Comparison of ENCODE assay signal across 16 cellular contexts in the genomic region with DNA sequence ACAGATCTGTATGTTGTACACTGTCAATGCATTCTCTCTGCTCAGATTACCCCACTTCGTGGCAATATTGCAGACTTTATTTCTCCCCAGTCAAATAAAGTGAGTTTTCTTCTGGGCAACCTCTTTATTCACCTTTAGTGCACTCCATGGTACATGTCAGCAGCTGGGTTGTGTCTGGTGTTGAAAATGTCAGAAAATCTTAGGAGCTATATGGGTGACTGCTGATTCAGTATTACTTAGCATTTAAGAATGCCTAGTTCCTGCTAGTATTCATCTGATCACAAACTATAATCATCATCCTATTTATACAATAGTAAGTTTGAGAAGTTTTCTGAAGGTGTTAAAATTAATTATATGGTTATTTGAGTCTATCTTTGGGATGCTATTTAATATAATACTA.
DNase-seq lines count a peak whose midpoint lies in the region; ATAC-seq, FAIRE-seq and TF ChIP-seq lines count a peak whose summit lies in the region.
"Had no signal": no experiment of that assay in that cellular context is flagged by ENCODE, and none has a peak within 500 bp of the region (broad histone marks: within the 10 kb centered on the region; RNA-seq: fewer than 3 reads in every experiment).

No MANE protein-coding gene starts in this region.

- no peaks in the 10 kb centered on the region for H3K79me1 ChIP-seq in H1 (ENCODE audit: low read depth, low read length)

- ATAC-seq in GM23338 (no peak), SK-N-SH treated with all-trans-retinoic acid at 6 μM for 48 hours (peak; percentile 61; the same call in 2 of the 3 replicates), left lobe of liver (no peak), GM18870 (IDR thresholded peaks at IDR 0.05; ENCODE audit: unreplicated experiment) (no peak)

- 0 out of 2 replicates have a peak overlapping the region, but pooled peaks have one; percentile 5 for H2AFZ ChIP-seq in GM23338
- H2AFZ ChIP-seq in H1 (ENCODE audit: low read length) = no peak overlapping the region

- DNase-seq in GM23338 (ENCODE audit: low spot score) (no peak), H1 (ENCODE audit: low read depth in 1 of 2, low spot score in 2 of 2) (no peak), MG63 (no peak), SK-N-DZ (ENCODE audit: low spot score) (no peak), left lobe of liver (ENCODE audit: low spot score) (no peak)
- DNase-seq: 8988T; CD4-positive, alpha-beta memory T cell; DMS153; DMS79 treated with DMSO at 0.1 percent for 48 hours; GF-D8; H9; KBM-7 had no signal

- H3K4me1 ChIP-seq in GM23338 (ENCODE audit: insufficient read depth) (no peaks in the 10 kb centered on the region), H1 (replicated peaks in 1 of 4; ENCODE audit: control insufficient read depth in 3 of 4, insufficient read depth in 4 of 4, low read length in 3 of 4) (no peaks in the 10 kb centered on the region)
- H3K4me1 ChIP-seq: BLaER1 had no signal

- H3K14ac ChIP-seq in H1 (ENCODE audit: insufficient read length) = no peak overlapping the region

- no peaks in the 10 kb centered on the region for H3K27me3 Mint-ChIP-seq in GM23338 (ENCODE audit: insufficient read depth, low read depth, poor library complexity)
- H3K27me3 Mint-ChIP-seq: CD4-positive, alpha-beta memory T cell had no signal

- TF ChIP-seq RAD21 in H1 (IDR thresholded peaks at IDR 0.05 in 1 of 2, conservative IDR thresholded peaks at IDR 0.05 in 1 of 2; ENCODE audit: low read depth in 2 of 2, low read length in 2 of 2) = no peak

- no peak for TF ChIP-seq POLR2A in H1 (IDR thresholded peaks at IDR 0.05; ENCODE audit: control extremely low read depth in 1 of 2, low read depth in 2 of 2, low read length in 2 of 2)

- H3K18ac ChIP-seq in H1 (ENCODE audit: extremely low read depth, low read length) = no peak overlapping the region

- peak overlapping the region; percentile 38; the same call in 1 of the 2 replicates for H2BK20ac ChIP-seq in H1 (ENCODE audit: low read length)

- H3K36me3 ChIP-seq in GM23338 (ENCODE audit: insufficient read depth) (no peaks in the 10 kb centered on the region), H1 (ENCODE audit: control insufficient read depth in 2 of 4, insufficient read depth in 4 of 4, low read length in 3 of 4) (no peaks in the 10 kb centered on the region), MG63 (no peaks in the 10 kb centered on the region)
- H3K36me3 ChIP-seq: BLaER1 had no signal

- H2BK15ac ChIP-seq in H1 (ENCODE audit: low read length) = no peak overlapping the region

- H3K4ac ChIP-seq in H1 (replicated peaks; ENCODE audit: insufficient read length, low read depth, low read length) = no peak overlapping the region

- H3K79me2 ChIP-seq in GM23338 (replicated peaks; ENCODE audit: insufficient read depth) = no peaks in the 10 kb centered on the region
- H3K79me2 ChIP-seq in H1 (ENCODE audit: control insufficient read depth in 1 of 2, insufficient read depth in 2 of 2, low read length in 2 of 2) = no peaks in the 10 kb centered on the region

- no peak overlapping the region for H4K5ac ChIP-seq in H1 (ENCODE audit: insufficient read length, low read depth, low read length)

- no peaks in the 10 kb centered on the region for H3K23me2 ChIP-seq in H1 (ENCODE audit: low read depth, low read length)

- H4K8ac ChIP-seq in H1 (ENCODE audit: extremely low read depth, insufficient read depth, low read length) = no peak overlapping the region

- H3K9ac ChIP-seq in H1 (replicated peaks in 1 of 4; ENCODE audit: extremely low read depth in 1 of 4, low read depth in 3 of 4, low read length in 3 of 4) = no peak overlapping the region
- H3K9ac ChIP-seq: BLaER1 had no signal

- H3K4me2 ChIP-seq in GM23338 = no peak overlapping the region
- no peak overlapping the region for H3K4me2 ChIP-seq in H1 (ENCODE audit: insufficient read depth in 1 of 2, low read depth in 2 of 2, low read length in 2 of 2)
- H3K4me2 ChIP-seq: BLaER1 had no signal

- WGBS in H1 (ENCODE audit: extremely low coverage in 1 of 2, insufficient coverage in 1 of 2, insufficient read length in 1 of 2, insufficient replicate concordance in 2 of 2, low coverage in 1 of 2, low lambda C conversion rate in 2 of 2, missing lambda C conversion rate in 1 of 2), 2 experiments = 94% methylated on average over 1 of the region's 1 CpG; no CpG with 5 or more reads in 1 of the 2 experiments

- CTCF ChIA-PET in H1 (lab: Charles Lee; ENCODE audit: partially characterized antibody) = interaction anchor here (0.7 to 1.3 kb wide), 2 partner anchors 85 to 542 kb away, joined by 3 read pairs; no protein-coding TSS in a partner anchor

- H3K9me2 ChIP-seq in GM23338 (ENCODE audit: insufficient read depth) = no peaks in the 10 kb centered on the region; the same call in 1 of the 2 replicates

- no peak overlapping the region for H3K23ac ChIP-seq in H1 (ENCODE audit: insufficient read length)

- H2BK120ac ChIP-seq in H1 (replicated peaks; ENCODE audit: low read depth, low read length) = no peak overlapping the region

- H3F3A ChIP-seq in GM23338 (replicated peaks; ENCODE audit: low read depth) = no peaks in the 10 kb centered on the region

- H3K27ac ChIP-seq in GM23338 (ENCODE audit: low read depth) (no peak overlapping the region), H1 (ENCODE audit: low read depth, low read length) (no peak overlapping the region)
- H3K27ac ChIP-seq: BLaER1 had no signal

- no peak overlapping the region for H2BK5ac ChIP-seq in H1 (ENCODE audit: low read depth, low read length)

- POLR2A ChIA-PET in H1 (lab: Charles Lee; ENCODE audit: partially characterized antibody) = no interaction called here

- H3K56ac ChIP-seq in H1 (replicated peaks; ENCODE audit: insufficient read length, low read depth, low read length) = no peak overlapping the region

- TF ChIP-seq EP300 in H1 (IDR thresholded peaks at IDR 0.05; ENCODE audit: borderline replicate concordance in 1 of 2, low read depth in 2 of 2, low read length in 2 of 2) = no peak

- no peaks in the 10 kb centered on the region for H3K9me3 ChIP-seq in H1 (ENCODE audit: insufficient read depth in 2 of 2, low read depth in 1 of 2, low read length in 1 of 2)
- H3K9me3 ChIP-seq in MG63 = no peaks in the 10 kb centered on the region

- FAIRE-seq in H1 (lab: Jason Lieb, UNC) = no peak

- H4K91ac ChIP-seq in H1 (replicated peaks; ENCODE audit: insufficient read length, low read length) = no peak overlapping the region

- no peak overlapping the region for H2BK12ac ChIP-seq in H1 (ENCODE audit: low read depth, low read length)

- no peaks in the 10 kb centered on the region for H4K20me1 ChIP-seq in GM23338 (replicated peaks; ENCODE audit: insufficient read depth)
- no peaks in the 10 kb centered on the region for H4K20me1 ChIP-seq in H1 (replicated peaks in 1 of 2; ENCODE audit: control insufficient read depth in 1 of 2, insufficient read depth in 2 of 2, low read length in 2 of 2)
- H4K20me1 ChIP-seq: BLaER1 had no signal

- peaks cover 3% of the 10 kb centered on the region; the same call in 2 of the 3 replicates for H3K9me3 Mint-ChIP-seq in GM23338

- no peaks in the 10 kb centered on the region for H3K27me3 ChIP-seq in GM23338 (ENCODE audit: insufficient read depth)
- H3K27me3 ChIP-seq in H1 (replicated peaks in 1 of 4; ENCODE audit: control insufficient read depth in 3 of 4, extremely low read depth in 1 of 4, insufficient read depth in 3 of 4, low read length in 3 of 4) = no peaks in the 10 kb centered on the region
- no peaks in the 10 kb centered on the region for H3K27me3 ChIP-seq in MG63
- H3K27me3 ChIP-seq: BLaER1 had no signal

- no peak overlapping the region for H2AK5ac ChIP-seq in H1 (ENCODE audit: low read depth, low read length)

- no peaks in the 10 kb centered on the region for H3K4me1 Mint-ChIP-seq in GM23338
- H3K4me1 Mint-ChIP-seq: CD14-positive monocyte; CD4-positive, alpha-beta memory T cell had no signal

- no peak overlapping the region for H3K4me3 Mint-ChIP-seq in GM23338
- H3K4me3 Mint-ChIP-seq: CD14-positive monocyte; CD4-positive, alpha-beta memory T cell; H9 had no signal

- 0 out of 3 replicates have a peak, but pooled peaks cover 2% of the 10 kb centered on the region for H3K36me3 Mint-ChIP-seq in GM23338 (ENCODE audit: low read depth)
- H3K36me3 Mint-ChIP-seq: CD14-positive monocyte had no signal

- H3K4me3 ChIP-seq in GM23338 = no peak overlapping the region
- no peak overlapping the region for H3K4me3 ChIP-seq in H1 (ENCODE audit: extremely low read depth in 1 of 4, insufficient read depth in 2 of 4, low read depth in 3 of 4, low read length in 4 of 4)
- no peak overlapping the region for H3K4me3 ChIP-seq in MG63
- H3K4me3 ChIP-seq: BLaER1 had no signal

- no peak overlapping the region for H3K27ac Mint-ChIP-seq in GM23338
- H3K27ac Mint-ChIP-seq: CD14-positive monocyte; CD4-positive, alpha-beta memory T cell; H9 had no signal

- TF ChIP-seq CTCF in GM23338 (conservative IDR thresholded peaks at IDR 0.05; ENCODE audit: low read depth in 2 of 2) (no peak), H1 (IDR thresholded peaks at IDR 0.05; ENCODE audit: control extremely low read depth in 1 of 3, insufficient read depth in 1 of 3, low read depth in 1 of 3, low read length in 3 of 3) (no peak)

TF ChIP-seq in GM23338, 12 proteins besides CTCF, POLR2A, EP300 and RAD21 (continues in another document):
- no peak for TF ChIP-seq CREB1 (CRISPR knock-in tag; IDR thresholded peaks at IDR 0.05; ENCODE audit: low read depth)

TF ChIP-seq in SK-N-SH treated with all-trans-retinoic acid at 6 μM for 48 hours, 23 proteins besides CTCF, POLR2A, EP300 and RAD21 (continues in another document):
- TF ChIP-seq ZC3H10 (CRISPR knock-in tag; IDR thresholded peaks at IDR 0.05) = no peak

TF ChIP-seq in H1, 55 proteins besides CTCF, POLR2A, EP300 and RAD21 (continues in another document):
- TF ChIP-seq SUZ12 (IDR thresholded peaks at IDR 0.05; ENCODE audit: low read length) = no peak
- TF ChIP-seq TBP (IDR thresholded peaks at IDR 0.05; ENCODE audit: low read depth, low read length) = no peak
- TF ChIP-seq TAF1 (IDR thresholded peaks at IDR 0.05; ENCODE audit: low read depth, low read length) = no peak
